In genomic region chr12:130127909-130128763, GRCh38 we compare ENCODE assay signal across 13 cellular contexts. TPM values are rescaled to one million over a fixed set of nuclear protein-coding genes. Genes with fewer than 3 reads are reported as not detected.
DNase-seq lines count a peak whose midpoint lies in the region; ATAC-seq and TF ChIP-seq lines count a peak whose summit lies in the region.
"Had no signal": no experiment of that assay in that cellular context is flagged by ENCODE, and none has a peak within 500 bp of the region (broad histone marks: within the 10 kb centered on the region; RNA-seq: fewer than 3 reads in every experiment).

No MANE protein-coding gene starts in this region.

- 29% methylated on average over 3 of the region's 21 CpGs; no CpG with 5 or more reads in 1 of the 2 donors for WGBS in gastroesophageal sphincter (ENCODE audit: low coverage in 1 of 2), 2 donors
- WGBS in neuronal stem cell (ENCODE audit: extremely low coverage in 2 of 2, insufficient read length in 2 of 2, insufficient replicate concordance in 1 of 2), 2 donors = no CpG with 5 or more reads among the region's 21 CpGs

- H4K8ac ChIP-seq in neuronal stem cell (ENCODE audit: low read depth, low read length) = no peak overlapping the region

- intact Hi-C loops in upper lobe of right lung (cut with DNase I) = no loop called here

- H2BK12ac ChIP-seq in neuronal stem cell (ENCODE audit: low read length) = no peak overlapping the region

- H3K27me3 Mint-ChIP-seq in naive thymus-derived CD8-positive, alpha-beta T cell = peaks cover 0 to 10% (median 1%) of the 10 kb centered on the region in 5 donors

- DNase-seq in astrocyte of the spinal cord (ENCODE audit: low read depth, low spot score) (peak; percentile 1), neuronal stem cell (ENCODE audit: low spot score) (no peak), ureter (ENCODE audit: low spot score) (peak; percentile 52), upper lobe of right lung (no peak)
- no peak for DNase-seq in naive thymus-derived CD8-positive, alpha-beta T cell
- DNase-seq: activated naive CD8-positive, alpha-beta T cell treated with anti-CD3 and anti-CD28 coated beads, Interleukin-2, amount 10 ng/mL, durations not matched to agents 7 days and 5 days; stimulated activated naive CD4-positive, alpha-beta T cell treated with Interleukin-2 at 50 U/mL for 16 hours had no signal

- H3K27ac Mint-ChIP-seq in naive thymus-derived CD8-positive, alpha-beta T cell = no peak overlapping the region
- H3K27ac Mint-ChIP-seq: activated naive CD8-positive, alpha-beta T cell treated with anti-CD3 and anti-CD28 coated beads, Interleukin-2, amount 10 ng/mL, durations not matched to agents 7 days and 5 days; WTC11 had no signal

- POLR2A ChIA-PET in naive thymus-derived CD8-positive, alpha-beta T cell (lab: Charles Lee) = no interaction called here

- H3K14ac ChIP-seq in neuronal stem cell (ENCODE audit: low read length) = peak overlapping the region; percentile 48

- peaks cover 0 to 12% (median 0%) of the 10 kb centered on the region in 3 donors for H3K9me3 ChIP-seq in gastroesophageal sphincter
- H3K9me3 ChIP-seq in neuronal stem cell (replicated peaks in 1 of 2; ENCODE audit: control insufficient read depth in 2 of 2, insufficient read depth in 1 of 2, low read depth in 1 of 2, low read length in 2 of 2) = peaks cover 0 to under 1% of the 10 kb centered on the region in 2 donors
- H3K9me3 ChIP-seq in upper lobe of right lung = no peaks in the 10 kb centered on the region
- H3K9me3 ChIP-seq: HAP-1 had no signal

- peaks cover 0 to 2% (median 0%) of the 10 kb centered on the region in 4 donors for H3K4me1 Mint-ChIP-seq in naive thymus-derived CD8-positive, alpha-beta T cell
- H3K4me1 Mint-ChIP-seq: activated naive CD8-positive, alpha-beta T cell treated with anti-CD3 and anti-CD28 coated beads, Interleukin-2, amount 10 ng/mL, durations not matched to agents 7 days and 5 days; WTC11 had no signal

- H3K4ac ChIP-seq in neuronal stem cell (ENCODE audit: low read length) = no peak overlapping the region

- H3K27ac ChIP-seq in gastroesophageal sphincter = peak overlapping the region in 3 of 4 donors; percentile 51 to 64 (median 59)
- H3K27ac ChIP-seq in neuronal stem cell (replicated peaks; ENCODE audit: low read length) = no peak overlapping the region
- H3K27ac ChIP-seq in upper lobe of right lung = no peak overlapping the region
- H3K27ac ChIP-seq: C4-2B had no signal

- peak overlapping the region; percentile 38 for H3K23ac ChIP-seq in neuronal stem cell (ENCODE audit: low read depth, low read length, poor library complexity)

- no peak overlapping the region for H4K91ac ChIP-seq in neuronal stem cell (ENCODE audit: low read depth, low read length, poor library complexity)

- H3K36me3 Mint-ChIP-seq in naive thymus-derived CD8-positive, alpha-beta T cell = no peaks in the 10 kb centered on the region
- H3K36me3 Mint-ChIP-seq: activated naive CD8-positive, alpha-beta T cell treated with anti-CD3 and anti-CD28 coated beads, Interleukin-2, amount 10 ng/mL, durations not matched to agents 7 days and 5 days had no signal

- H3K79me1 ChIP-seq in neuronal stem cell (ENCODE audit: low read depth, low read length) = no peaks in the 10 kb centered on the region

- no peak overlapping the region for H2BK120ac ChIP-seq in neuronal stem cell (ENCODE audit: low read depth, low read length)

- H3K4me3 Mint-ChIP-seq in naive thymus-derived CD8-positive, alpha-beta T cell = no peak overlapping the region
- H3K4me3 Mint-ChIP-seq: activated naive CD8-positive, alpha-beta T cell treated with anti-CD3 and anti-CD28 coated beads, Interleukin-2, amount 10 ng/mL, durations not matched to agents 7 days and 5 days; WTC11 had no signal

- H3K9me3 Mint-ChIP-seq in naive thymus-derived CD8-positive, alpha-beta T cell = peaks cover 0 to 2% (median 0%) of the 10 kb centered on the region in 9 donors
- H3K9me3 Mint-ChIP-seq: activated naive CD8-positive, alpha-beta T cell treated with anti-CD3 and anti-CD28 coated beads, Interleukin-2, amount 10 ng/mL, durations not matched to agents 7 days and 5 days had no signal

- no peak overlapping the region for H2AFZ ChIP-seq in neuronal stem cell (ENCODE audit: low read length)

- peak; percentile 67 for ATAC-seq in gastroesophageal sphincter
- ATAC-seq in naive thymus-derived CD8-positive, alpha-beta T cell = no peak
- ATAC-seq in upper lobe of right lung = no peak
- ATAC-seq in HG02938 (IDR thresholded peaks at IDR 0.05; ENCODE audit: unreplicated experiment) = no peak
- no peak for ATAC-seq in GM19351 (IDR thresholded peaks at IDR 0.05; ENCODE audit: unreplicated experiment)

- no peaks in the 10 kb centered on the region for H3K36me3 ChIP-seq in gastroesophageal sphincter
- H3K36me3 ChIP-seq in neuronal stem cell (replicated peaks in 1 of 2; ENCODE audit: control insufficient read depth in 2 of 2, insufficient read depth in 2 of 2, low read length in 2 of 2) = no peaks in the 10 kb centered on the region
- H3K36me3 ChIP-seq in upper lobe of right lung = no peaks in the 10 kb centered on the region
- H3K36me3 ChIP-seq: HAP-1 had no signal

- H3K4me3 ChIP-seq in astrocyte of the spinal cord (ENCODE audit: low read depth, low read length) (no peak overlapping the region), gastroesophageal sphincter (no peak overlapping the region), neuronal stem cell (ENCODE audit: low read length in 2 of 2) (no peak overlapping the region), upper lobe of right lung (no peak overlapping the region)
- H3K4me3 ChIP-seq: HAP-1 had no signal

- in situ Hi-C loops in astrocyte of the spinal cord (cut with HindIII; ENCODE audit: low sequenced_read_pairs) = no loop called here

- no peak overlapping the region for H2BK5ac ChIP-seq in neuronal stem cell (ENCODE audit: low read length)

- no peak overlapping the region for H3K4me2 ChIP-seq in neuronal stem cell (ENCODE audit: insufficient read depth, low read length, poor library complexity, severe bottlenecking)

- H2AK5ac ChIP-seq in neuronal stem cell (ENCODE audit: low read depth, low read length) = no peak overlapping the region

- H3K4me1 ChIP-seq in gastroesophageal sphincter (no peaks in the 10 kb centered on the region), neuronal stem cell (ENCODE audit: control insufficient read depth in 2 of 2, insufficient read depth in 1 of 2, low read depth in 1 of 2, low read length in 2 of 2) (no peaks in the 10 kb centered on the region), upper lobe of right lung (no peaks in the 10 kb centered on the region)
- H3K4me1 ChIP-seq: HAP-1 had no signal

- H3K9ac ChIP-seq in neuronal stem cell (ENCODE audit: low read depth, low read length, poor library complexity) = no peak overlapping the region

- peak overlapping the region; percentile 63 for H3K18ac ChIP-seq in neuronal stem cell (ENCODE audit: low read length)

- TF ChIP-seq EP300 in gastroesophageal sphincter (IDR thresholded peaks at IDR 0.05) = no peak

- TF ChIP-seq POLR2A in gastroesophageal sphincter (IDR thresholded peaks at IDR 0.05) = no peak

- TF ChIP-seq CTCF in astrocyte of the spinal cord (IDR thresholded peaks at IDR 0.05; ENCODE audit: low read depth, low read length) = no peak
- no peak for TF ChIP-seq CTCF in gastroesophageal sphincter (IDR thresholded peaks at IDR 0.05)
- TF ChIP-seq CTCF in upper lobe of right lung (IDR thresholded peaks at IDR 0.05) = no peak

- peaks cover 30% of the 10 kb centered on the region for H3K27me3 ChIP-seq in gastroesophageal sphincter
- peaks cover 0 to 17% (median 5%) of the 10 kb centered on the region in 3 experiments for H3K27me3 ChIP-seq in neuronal stem cell (ENCODE audit: control insufficient read depth in 3 of 3, insufficient read depth in 3 of 3, low read depth in 1 of 3, low read length in 3 of 3)
- H3K27me3 ChIP-seq in upper lobe of right lung = no peaks in the 10 kb centered on the region

- H2BK15ac ChIP-seq in neuronal stem cell (ENCODE audit: low read length) = no peak overlapping the region

RNA-seq across cellular contexts. Expression of gene FZD10, which starts 34.1 kb away (rescaled TPM):
- total RNA-seq in gastroesophageal sphincter (1 to 10 TPM in 2 of 4 donors, under 1 TPM in 1, not detected in 1; 0.94 to 1.6 (median 1.1) TPM), ureter (5.9 TPM), upper lobe of right lung (0.84 TPM)
- 0.38 TPM for polyA plus RNA-seq in neuronal stem cell (2013, experiment 1 of 2)
- polyA plus RNA-seq in neuronal stem cell (2013, experiment 2 of 2) = 0.36 TPM
- not detected for total RNA-seq in naive thymus-derived CD8-positive, alpha-beta T cell
- not detected for polyA plus RNA-seq in naive thymus-derived CD8-positive, alpha-beta T cell
- total RNA-seq: activated naive CD8-positive, alpha-beta T cell treated with anti-CD3 and anti-CD28 coated beads, Interleukin-2, amount 10 ng/mL, durations not matched to agents 7 days and 5 days had no signal

Comparison
In these comparisons a context has a peak if more than half of its experiments do, and no peak if none do; other contexts are left out.
1. DNase-seq: peak in astrocyte of the spinal cord (single experiment) and ureter (single experiment); none in neuronal stem cell (single experiment), naive thymus-derived CD8-positive, alpha-beta T cell (0 of 10) and upper lobe of right lung (single experiment).
2. H3K27ac ChIP-seq: peak in gastroesophageal sphincter (3 of 4); none in neuronal stem cell (single experiment) and upper lobe of right lung (single experiment).